1 cellular context compared by ENCODE assay signal in genomic region chr4:106315968-106316772, GRCh38.
A peak's percentile ranks its signal among the peaks of the same experiment; 100 is the strongest.
TF ChIP-seq lines count a peak whose summit lies in the region.

AIMP1 (plus strand) TSS chr4:106316550; CDS start chr4:106325010, 8,460 bp downstream.
TBCK (minus strand) TSS chr4:106316209; CDS start chr4:106308960, 7,249 bp downstream.

TF ChIP-seq in HepG2, 621 proteins besides CTCF, POLR2A, EP300 and RAD21 (continued from another document and continues in another):
- no peak for TF ChIP-seq EEA1 (CRISPR knock-in tag; IDR thresholded peaks at IDR 0.05; ENCODE audit: borderline replicate concordance)
- no peak for TF ChIP-seq STAT5B (CRISPR knock-in tag; IDR thresholded peaks at IDR 0.05)
- TF ChIP-seq ZNF276 (CRISPR knock-in tag; IDR thresholded peaks at IDR 0.05; ENCODE audit: low read depth) = no peak
- 0 out of 2 replicates have a peak, but pooled peaks have one; percentile 67 for TF ChIP-seq JUND (CRISPR knock-in tag; IDR thresholded peaks at IDR 0.05)
- TF ChIP-seq ZKSCAN1 (IDR thresholded peaks at IDR 0.05; ENCODE audit: low read length) = no peak
- TF ChIP-seq FIP1L1 (IDR thresholded peaks at IDR 0.05; ENCODE audit: borderline replicate concordance, insufficient read depth, low read depth, low read length) = no peak
- no peak for TF ChIP-seq TRIM24 (CRISPR knock-in tag; IDR thresholded peaks at IDR 0.05)
- no peak for TF ChIP-seq CBX2 (IDR thresholded peaks at IDR 0.05; ENCODE audit: low read depth, low read length)
- TF ChIP-seq CBX2 (CRISPR knock-in tag; IDR thresholded peaks at IDR 0.05; ENCODE audit: low read depth) = no peak
- TF ChIP-seq MBD4 (IDR thresholded peaks at IDR 0.05; ENCODE audit: borderline replicate concordance, low read length) = no peak
- TF ChIP-seq RBAK (CRISPR knock-in tag; IDR thresholded peaks at IDR 0.05) = 0 out of 2 replicates have a peak, but pooled peaks have one; percentile 20
- TF ChIP-seq, protein P1, sequence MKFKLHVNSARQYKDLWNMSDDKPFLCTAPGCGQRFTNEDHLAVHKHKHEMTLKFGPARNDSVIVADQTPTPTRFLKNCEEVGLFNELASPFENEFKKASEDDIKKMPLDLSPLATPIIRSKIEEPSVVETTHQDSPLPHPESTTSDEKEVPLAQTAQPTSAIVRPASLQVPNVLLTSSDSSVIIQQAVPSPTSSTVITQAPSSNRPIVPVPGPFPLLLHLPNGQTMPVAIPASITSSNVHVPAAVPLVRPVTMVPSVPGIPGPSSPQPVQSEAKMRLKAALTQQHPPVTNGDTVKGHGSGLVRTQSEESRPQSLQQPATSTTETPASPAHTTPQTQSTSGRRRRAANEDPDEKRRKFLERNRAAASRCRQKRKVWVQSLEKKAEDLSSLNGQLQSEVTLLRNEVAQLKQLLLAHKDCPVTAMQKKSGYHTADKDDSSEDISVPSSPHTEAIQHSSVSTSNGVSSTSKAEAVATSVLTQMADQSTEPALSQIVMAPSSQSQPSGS (CRISPR knock-in tag; IDR thresholded peaks at IDR 0.05) = 0 out of 2 replicates have a peak, but pooled peaks have one; percentile 5
- TF ChIP-seq ZMYM4 (CRISPR knock-in tag; IDR thresholded peaks at IDR 0.05) = peak; percentile 90
- TF ChIP-seq ZNF20 (CRISPR knock-in tag; IDR thresholded peaks at IDR 0.05) = no peak
- TF ChIP-seq HOXA9 (CRISPR knock-in tag; IDR thresholded peaks at IDR 0.05; ENCODE audit: borderline replicate concordance) = no peak
- TF ChIP-seq, protein P2, sequence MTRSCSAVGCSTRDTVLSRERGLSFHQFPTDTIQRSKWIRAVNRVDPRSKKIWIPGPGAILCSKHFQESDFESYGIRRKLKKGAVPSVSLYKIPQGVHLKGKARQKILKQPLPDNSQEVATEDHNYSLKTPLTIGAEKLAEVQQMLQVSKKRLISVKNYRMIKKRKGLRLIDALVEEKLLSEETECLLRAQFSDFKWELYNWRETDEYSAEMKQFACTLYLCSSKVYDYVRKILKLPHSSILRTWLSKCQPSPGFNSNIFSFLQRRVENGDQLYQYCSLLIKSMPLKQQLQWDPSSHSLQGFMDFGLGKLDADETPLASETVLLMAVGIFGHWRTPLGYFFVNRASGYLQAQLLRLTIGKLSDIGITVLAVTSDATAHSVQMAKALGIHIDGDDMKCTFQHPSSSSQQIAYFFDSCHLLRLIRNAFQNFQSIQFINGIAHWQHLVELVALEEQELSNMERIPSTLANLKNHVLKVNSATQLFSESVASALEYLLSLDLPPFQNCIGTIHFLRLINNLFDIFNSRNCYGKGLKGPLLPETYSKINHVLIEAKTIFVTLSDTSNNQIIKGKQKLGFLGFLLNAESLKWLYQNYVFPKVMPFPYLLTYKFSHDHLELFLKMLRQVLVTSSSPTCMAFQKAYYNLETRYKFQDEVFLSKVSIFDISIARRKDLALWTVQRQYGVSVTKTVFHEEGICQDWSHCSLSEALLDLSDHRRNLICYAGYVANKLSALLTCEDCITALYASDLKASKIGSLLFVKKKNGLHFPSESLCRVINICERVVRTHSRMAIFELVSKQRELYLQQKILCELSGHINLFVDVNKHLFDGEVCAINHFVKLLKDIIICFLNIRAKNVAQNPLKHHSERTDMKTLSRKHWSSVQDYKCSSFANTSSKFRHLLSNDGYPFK (CRISPR knock-in tag; IDR thresholded peaks at IDR 0.05; ENCODE audit: borderline replicate concordance) = peak; percentile 91; the same call in 1 of the 2 replicates
- TF ChIP-seq, protein P3, sequence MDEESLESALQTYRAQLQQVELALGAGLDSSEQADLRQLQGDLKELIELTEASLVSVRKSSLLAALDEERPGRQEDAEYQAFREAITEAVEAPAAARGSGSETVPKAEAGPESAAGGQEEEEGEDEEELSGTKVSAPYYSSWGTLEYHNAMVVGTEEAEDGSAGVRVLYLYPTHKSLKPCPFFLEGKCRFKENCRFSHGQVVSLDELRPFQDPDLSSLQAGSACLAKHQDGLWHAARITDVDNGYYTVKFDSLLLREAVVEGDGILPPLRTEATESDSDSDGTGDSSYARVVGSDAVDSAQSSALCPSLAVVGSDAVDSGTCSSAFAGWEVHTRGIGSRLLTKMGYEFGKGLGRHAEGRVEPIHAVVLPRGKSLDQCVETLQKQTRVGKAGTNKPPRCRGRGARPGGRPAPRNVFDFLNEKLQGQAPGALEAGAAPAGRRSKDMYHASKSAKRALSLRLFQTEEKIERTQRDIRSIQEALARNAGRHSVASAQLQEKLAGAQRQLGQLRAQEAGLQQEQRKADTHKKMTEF (CRISPR knock-in tag; IDR thresholded peaks at IDR 0.05) = peak; percentile 13; the same call in 1 of the 2 replicates
- TF ChIP-seq ERF (CRISPR knock-in tag; IDR thresholded peaks at IDR 0.05) = peak; percentile 66
- TF ChIP-seq PTBP1 (IDR thresholded peaks at IDR 0.05; ENCODE audit: low read depth, low read length, poor library complexity, severe bottlenecking) = no peak
- TF ChIP-seq, protein P4, sequence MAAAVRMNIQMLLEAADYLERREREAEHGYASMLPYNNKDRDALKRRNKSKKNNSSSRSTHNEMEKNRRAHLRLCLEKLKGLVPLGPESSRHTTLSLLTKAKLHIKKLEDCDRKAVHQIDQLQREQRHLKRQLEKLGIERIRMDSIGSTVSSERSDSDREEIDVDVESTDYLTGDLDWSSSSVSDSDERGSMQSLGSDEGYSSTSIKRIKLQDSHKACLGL (CRISPR knock-in tag; IDR thresholded peaks at IDR 0.05) = no peak
- no peak for TF ChIP-seq KIAA2018 (CRISPR knock-in tag; IDR thresholded peaks at IDR 0.05; ENCODE audit: borderline replicate concordance)
- TF ChIP-seq, protein P5, sequence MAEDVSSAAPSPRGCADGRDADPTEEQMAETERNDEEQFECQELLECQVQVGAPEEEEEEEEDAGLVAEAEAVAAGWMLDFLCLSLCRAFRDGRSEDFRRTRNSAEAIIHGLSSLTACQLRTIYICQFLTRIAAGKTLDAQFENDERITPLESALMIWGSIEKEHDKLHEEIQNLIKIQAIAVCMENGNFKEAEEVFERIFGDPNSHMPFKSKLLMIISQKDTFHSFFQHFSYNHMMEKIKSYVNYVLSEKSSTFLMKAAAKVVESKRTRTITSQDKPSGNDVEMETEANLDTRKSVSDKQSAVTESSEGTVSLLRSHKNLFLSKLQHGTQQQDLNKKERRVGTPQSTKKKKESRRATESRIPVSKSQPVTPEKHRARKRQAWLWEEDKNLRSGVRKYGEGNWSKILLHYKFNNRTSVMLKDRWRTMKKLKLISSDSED (CRISPR knock-in tag; IDR thresholded peaks at IDR 0.05) = no peak
- TF ChIP-seq, protein P6, sequence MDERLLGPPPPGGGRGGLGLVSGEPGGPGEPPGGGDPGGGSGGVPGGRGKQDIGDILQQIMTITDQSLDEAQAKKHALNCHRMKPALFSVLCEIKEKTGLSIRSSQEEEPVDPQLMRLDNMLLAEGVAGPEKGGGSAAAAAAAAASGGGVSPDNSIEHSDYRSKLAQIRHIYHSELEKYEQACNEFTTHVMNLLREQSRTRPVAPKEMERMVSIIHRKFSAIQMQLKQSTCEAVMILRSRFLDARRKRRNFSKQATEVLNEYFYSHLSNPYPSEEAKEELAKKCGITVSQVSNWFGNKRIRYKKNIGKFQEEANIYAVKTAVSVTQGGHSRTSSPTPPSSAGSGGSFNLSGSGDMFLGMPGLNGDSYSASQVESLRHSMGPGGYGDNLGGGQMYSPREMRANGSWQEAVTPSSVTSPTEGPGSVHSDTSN (CRISPR knock-in tag; IDR thresholded peaks at IDR 0.05) = peak; percentile 55; the same call in 1 of the 2 replicates
- TF ChIP-seq, protein P7, sequence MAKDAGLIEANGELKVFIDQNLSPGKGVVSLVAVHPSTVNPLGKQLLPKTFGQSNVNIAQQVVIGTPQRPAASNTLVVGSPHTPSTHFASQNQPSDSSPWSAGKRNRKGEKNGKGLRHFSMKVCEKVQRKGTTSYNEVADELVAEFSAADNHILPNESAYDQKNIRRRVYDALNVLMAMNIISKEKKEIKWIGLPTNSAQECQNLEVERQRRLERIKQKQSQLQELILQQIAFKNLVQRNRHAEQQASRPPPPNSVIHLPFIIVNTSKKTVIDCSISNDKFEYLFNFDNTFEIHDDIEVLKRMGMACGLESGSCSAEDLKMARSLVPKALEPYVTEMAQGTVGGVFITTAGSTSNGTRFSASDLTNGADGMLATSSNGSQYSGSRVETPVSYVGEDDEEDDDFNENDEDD (CRISPR knock-in tag; IDR thresholded peaks at IDR 0.05; ENCODE audit: borderline replicate concordance) = 0 out of 2 replicates have a peak, but pooled peaks have one; percentile 14
- TF ChIP-seq SOX5 (CRISPR knock-in tag; IDR thresholded peaks at IDR 0.05; ENCODE audit: borderline replicate concordance) = no peak
- no peak for TF ChIP-seq WIZ (CRISPR knock-in tag; IDR thresholded peaks at IDR 0.05)
- no peak for TF ChIP-seq ZBTB49 (CRISPR knock-in tag; IDR thresholded peaks at IDR 0.05; ENCODE audit: borderline replicate concordance)
- no peak for TF ChIP-seq NCOA5 (CRISPR knock-in tag; IDR thresholded peaks at IDR 0.05)
- TF ChIP-seq ZFP36L1 (CRISPR knock-in tag; IDR thresholded peaks at IDR 0.05) = no peak
- 0 out of 2 replicates have a peak, but pooled peaks have one; percentile 29 for TF ChIP-seq ZNF740 (CRISPR knock-in tag; IDR thresholded peaks at IDR 0.05)
- no peak for TF ChIP-seq NFE2L1 (CRISPR knock-in tag; IDR thresholded peaks at IDR 0.05; ENCODE audit: borderline replicate concordance)
- TF ChIP-seq ELF1 (CRISPR knock-in tag; IDR thresholded peaks at IDR 0.05) = peak; percentile 78
- no peak; the same call in 1 of the 2 replicates for TF ChIP-seq ZNF749 (CRISPR knock-in tag; IDR thresholded peaks at IDR 0.05; ENCODE audit: borderline replicate concordance)
